1 cellular context compared by ENCODE assay signal in genomic region chr7:121006731-121007315, GRCh38.
TF ChIP-seq lines count a peak whose summit lies in the region.

No MANE protein-coding gene starts in this region.

TF ChIP-seq in K562, 482 proteins besides CTCF, POLR2A, EP300 and RAD21 (continues in another document):
- 0 out of 4 replicates have a peak, but pooled peaks of 1 of the 2 experiments have one; percentile 24 for TF ChIP-seq MLLT1 (IDR thresholded peaks at IDR 0.05)
- peak; percentile 58 for TF ChIP-seq NBN (IDR thresholded peaks at IDR 0.05; ENCODE audit: low read depth)
- peak; percentile 83 for TF ChIP-seq SMARCE1 (IDR thresholded peaks at IDR 0.05)
- TF ChIP-seq, protein P1, sequence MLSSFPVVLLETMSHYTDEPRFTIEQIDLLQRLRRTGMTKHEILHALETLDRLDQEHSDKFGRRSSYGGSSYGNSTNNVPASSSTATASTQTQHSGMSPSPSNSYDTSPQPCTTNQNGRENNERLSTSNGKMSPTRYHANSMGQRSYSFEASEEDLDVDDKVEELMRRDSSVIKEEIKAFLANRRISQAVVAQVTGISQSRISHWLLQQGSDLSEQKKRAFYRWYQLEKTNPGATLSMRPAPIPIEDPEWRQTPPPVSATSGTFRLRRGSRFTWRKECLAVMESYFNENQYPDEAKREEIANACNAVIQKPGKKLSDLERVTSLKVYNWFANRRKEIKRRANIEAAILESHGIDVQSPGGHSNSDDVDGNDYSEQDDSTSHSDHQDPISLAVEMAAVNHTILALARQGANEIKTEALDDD (IDR thresholded peaks at IDR 0.05): peak; percentile 62
- TF ChIP-seq ZNF695 (CRISPR knock-in tag; IDR thresholded peaks at IDR 0.05): no peak
- no peak for TF ChIP-seq IRF2 (CRISPR knock-in tag; IDR thresholded peaks at IDR 0.05)
- TF ChIP-seq ZNF398 (CRISPR knock-in tag; IDR thresholded peaks at IDR 0.05): no peak
- 0 out of 2 replicates have a peak, but pooled peaks have one; percentile 42 for TF ChIP-seq ZNF23 (CRISPR knock-in tag; IDR thresholded peaks at IDR 0.05)
- TF ChIP-seq MAZ (CRISPR knock-in tag; conservative IDR thresholded peaks at IDR 0.05 in 1 of 2, IDR thresholded peaks at IDR 0.05 in 1 of 2): 0 out of 4 replicates have a peak, but pooled peaks have one; percentile 10 to 11
- TF ChIP-seq, protein P2, sequence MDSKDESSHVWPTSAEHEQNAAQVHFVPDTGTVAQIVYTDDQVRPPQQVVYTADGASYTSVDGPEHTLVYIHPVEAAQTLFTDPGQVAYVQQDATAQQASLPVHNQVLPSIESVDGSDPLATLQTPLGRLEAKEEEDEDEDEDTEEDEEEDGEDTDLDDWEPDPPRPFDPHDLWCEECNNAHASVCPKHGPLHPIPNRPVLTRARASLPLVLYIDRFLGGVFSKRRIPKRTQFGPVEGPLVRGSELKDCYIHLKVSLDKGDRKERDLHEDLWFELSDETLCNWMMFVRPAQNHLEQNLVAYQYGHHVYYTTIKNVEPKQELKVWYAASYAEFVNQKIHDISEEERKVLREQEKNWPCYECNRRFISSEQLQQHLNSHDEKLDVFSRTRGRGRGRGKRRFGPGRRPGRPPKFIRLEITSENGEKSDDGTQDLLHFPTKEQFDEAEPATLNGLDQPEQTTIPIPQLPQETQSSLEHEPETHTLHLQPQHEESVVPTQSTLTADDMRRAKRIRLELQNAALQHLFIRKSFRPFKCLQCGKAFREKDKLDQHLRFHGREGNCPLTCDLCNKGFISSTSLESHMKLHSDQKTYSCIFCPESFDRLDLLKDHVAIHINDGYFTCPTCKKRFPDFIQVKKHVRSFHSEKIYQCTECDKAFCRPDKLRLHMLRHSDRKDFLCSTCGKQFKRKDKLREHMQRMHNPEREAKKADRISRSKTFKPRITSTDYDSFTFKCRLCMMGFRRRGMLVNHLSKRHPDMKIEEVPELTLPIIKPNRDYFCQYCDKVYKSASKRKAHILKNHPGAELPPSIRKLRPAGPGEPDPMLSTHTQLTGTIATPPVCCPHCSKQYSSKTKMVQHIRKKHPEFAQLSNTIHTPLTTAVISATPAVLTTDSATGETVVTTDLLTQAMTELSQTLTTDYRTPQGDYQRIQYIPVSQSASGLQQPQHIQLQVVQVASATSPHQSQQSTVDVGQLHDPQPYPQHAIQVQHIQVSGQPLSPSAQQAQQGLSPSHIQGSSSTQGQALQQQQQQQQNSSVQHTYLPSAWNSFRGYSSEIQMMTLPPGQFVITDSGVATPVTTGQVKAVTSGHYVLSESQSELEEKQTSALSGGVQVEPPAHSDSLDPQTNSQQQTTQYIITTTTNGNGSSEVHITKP (IDR thresholded peaks at IDR 0.05; ENCODE audit: partially characterized antibody): peak; percentile 39
- no peak for TF ChIP-seq CBFB (CRISPR knock-in tag; IDR thresholded peaks at IDR 0.05)
- no peak for TF ChIP-seq ZNF778 (CRISPR knock-in tag; IDR thresholded peaks at IDR 0.05)
- no peak for TF ChIP-seq ZNF224 (CRISPR knock-in tag; IDR thresholded peaks at IDR 0.05)
- TF ChIP-seq NRF1 (conservative IDR thresholded peaks at IDR 0.05 in 1 of 2, IDR thresholded peaks at IDR 0.05 in 1 of 2): 0 out of 4 replicates have a peak, but pooled peaks of 1 of the 2 experiments have one; percentile 36
- TF ChIP-seq DPF2 (IDR thresholded peaks at IDR 0.05): peak; percentile 86
- 0 out of 2 replicates have a peak, but pooled peaks have one; percentile 12 for TF ChIP-seq MECOM (CRISPR knock-in tag; IDR thresholded peaks at IDR 0.05)
- no peak for TF ChIP-seq GABPA (tag; conservative IDR thresholded peaks at IDR 0.05; ENCODE audit: low read depth)
- no peak for TF ChIP-seq RBM34 (IDR thresholded peaks at IDR 0.05; ENCODE audit: borderline replicate concordance, insufficient read depth, low read length)
- peak; percentile 82 for TF ChIP-seq CBFA2T3 (IDR thresholded peaks at IDR 0.05)
- peak; percentile 81 for TF ChIP-seq DACH1 (IDR thresholded peaks at IDR 0.05; ENCODE audit: partially characterized antibody)
- TF ChIP-seq DNMT1 (IDR thresholded peaks at IDR 0.05): no peak
- TF ChIP-seq NCOR1 (IDR thresholded peaks at IDR 0.05): peak; percentile 78
- peak; percentile 71 for TF ChIP-seq ZNF316 (IDR thresholded peaks at IDR 0.05)
- no peak for TF ChIP-seq CHD1 (IDR thresholded peaks at IDR 0.05; ENCODE audit: low read length)
- 0 out of 2 replicates have a peak, but pooled peaks have one; percentile 30 for TF ChIP-seq STAT5A (IDR thresholded peaks at IDR 0.05; ENCODE audit: borderline replicate concordance, low read length)
- TF ChIP-seq NR4A1 (CRISPR knock-in tag; IDR thresholded peaks at IDR 0.05): no peak
- TF ChIP-seq NR4A1 (tag; IDR thresholded peaks at IDR 0.05): no peak
- peak; percentile 79 for TF ChIP-seq ZSCAN32 (CRISPR knock-in tag; IDR thresholded peaks at IDR 0.05)
- peak; percentile 88 for TF ChIP-seq ARID1B (IDR thresholded peaks at IDR 0.05)
- TF ChIP-seq TBL1XR1 (IDR thresholded peaks at IDR 0.05; ENCODE audit: low read length in 2 of 2): peak in 1 of 2 experiments; percentile 50; a peak in 1 of 4 replicates
- TF ChIP-seq, protein P3, sequence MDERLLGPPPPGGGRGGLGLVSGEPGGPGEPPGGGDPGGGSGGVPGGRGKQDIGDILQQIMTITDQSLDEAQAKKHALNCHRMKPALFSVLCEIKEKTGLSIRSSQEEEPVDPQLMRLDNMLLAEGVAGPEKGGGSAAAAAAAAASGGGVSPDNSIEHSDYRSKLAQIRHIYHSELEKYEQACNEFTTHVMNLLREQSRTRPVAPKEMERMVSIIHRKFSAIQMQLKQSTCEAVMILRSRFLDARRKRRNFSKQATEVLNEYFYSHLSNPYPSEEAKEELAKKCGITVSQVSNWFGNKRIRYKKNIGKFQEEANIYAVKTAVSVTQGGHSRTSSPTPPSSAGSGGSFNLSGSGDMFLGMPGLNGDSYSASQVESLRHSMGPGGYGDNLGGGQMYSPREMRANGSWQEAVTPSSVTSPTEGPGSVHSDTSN (CRISPR knock-in tag; IDR thresholded peaks at IDR 0.05; ENCODE audit: low read depth): no peak
- TF ChIP-seq, protein P3 (tag; conservative IDR thresholded peaks at IDR 0.05; ENCODE audit: low read depth): no peak
- TF ChIP-seq STAT5B (CRISPR knock-in tag; IDR thresholded peaks at IDR 0.05): 0 out of 2 replicates have a peak, but pooled peaks have one; percentile 29
- peak; percentile 83 for TF ChIP-seq SMAD4 (CRISPR knock-in tag; conservative IDR thresholded peaks at IDR 0.05)
- no peak for TF ChIP-seq PHTF2 (CRISPR knock-in tag; IDR thresholded peaks at IDR 0.05)
- no peak for TF ChIP-seq NR2C1 (IDR thresholded peaks at IDR 0.05)
- no peak; the same call in 1 of the 2 replicates for TF ChIP-seq NR2C1 (tag; IDR thresholded peaks at IDR 0.05)
- TF ChIP-seq, protein P4, sequence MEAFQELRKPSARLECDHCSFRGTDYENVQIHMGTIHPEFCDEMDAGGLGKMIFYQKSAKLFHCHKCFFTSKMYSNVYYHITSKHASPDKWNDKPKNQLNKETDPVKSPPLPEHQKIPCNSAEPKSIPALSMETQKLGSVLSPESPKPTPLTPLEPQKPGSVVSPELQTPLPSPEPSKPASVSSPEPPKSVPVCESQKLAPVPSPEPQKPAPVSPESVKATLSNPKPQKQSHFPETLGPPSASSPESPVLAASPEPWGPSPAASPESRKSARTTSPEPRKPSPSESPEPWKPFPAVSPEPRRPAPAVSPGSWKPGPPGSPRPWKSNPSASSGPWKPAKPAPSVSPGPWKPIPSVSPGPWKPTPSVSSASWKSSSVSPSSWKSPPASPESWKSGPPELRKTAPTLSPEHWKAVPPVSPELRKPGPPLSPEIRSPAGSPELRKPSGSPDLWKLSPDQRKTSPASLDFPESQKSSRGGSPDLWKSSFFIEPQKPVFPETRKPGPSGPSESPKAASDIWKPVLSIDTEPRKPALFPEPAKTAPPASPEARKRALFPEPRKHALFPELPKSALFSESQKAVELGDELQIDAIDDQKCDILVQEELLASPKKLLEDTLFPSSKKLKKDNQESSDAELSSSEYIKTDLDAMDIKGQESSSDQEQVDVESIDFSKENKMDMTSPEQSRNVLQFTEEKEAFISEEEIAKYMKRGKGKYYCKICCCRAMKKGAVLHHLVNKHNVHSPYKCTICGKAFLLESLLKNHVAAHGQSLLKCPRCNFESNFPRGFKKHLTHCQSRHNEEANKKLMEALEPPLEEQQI (IDR thresholded peaks at IDR 0.05): peak; percentile 69; the same call in 1 of the 2 replicates
- TF ChIP-seq EP400 (IDR thresholded peaks at IDR 0.05): peak; percentile 54
- 0 out of 2 replicates have a peak, but pooled peaks have one; percentile 19 for TF ChIP-seq CREB1 (IDR thresholded peaks at IDR 0.05)
- TF ChIP-seq CREB1 (CRISPR knock-in tag; IDR thresholded peaks at IDR 0.05): no peak
- TF ChIP-seq, protein P5, sequence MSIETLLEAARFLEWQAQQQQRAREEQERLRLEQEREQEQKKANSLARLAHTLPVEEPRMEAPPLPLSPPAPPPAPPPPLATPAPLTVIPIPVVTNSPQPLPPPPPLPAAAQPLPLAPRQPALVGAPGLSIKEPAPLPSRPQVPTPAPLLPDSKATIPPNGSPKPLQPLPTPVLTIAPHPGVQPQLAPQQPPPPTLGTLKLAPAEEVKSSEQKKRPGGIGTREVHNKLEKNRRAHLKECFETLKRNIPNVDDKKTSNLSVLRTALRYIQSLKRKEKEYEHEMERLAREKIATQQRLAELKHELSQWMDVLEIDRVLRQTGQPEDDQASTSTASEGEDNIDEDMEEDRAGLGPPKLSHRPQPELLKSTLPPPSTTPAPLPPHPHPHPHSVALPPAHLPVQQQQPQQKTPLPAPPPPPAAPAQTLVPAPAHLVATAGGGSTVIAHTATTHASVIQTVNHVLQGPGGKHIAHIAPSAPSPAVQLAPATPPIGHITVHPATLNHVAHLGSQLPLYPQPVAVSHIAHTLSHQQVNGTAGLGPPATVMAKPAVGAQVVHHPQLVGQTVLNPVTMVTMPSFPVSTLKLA (conservative IDR thresholded peaks at IDR 0.05): peak; percentile 24 to 66; a peak in 3 of 4 replicates
- TF ChIP-seq SMARCB1 (IDR thresholded peaks at IDR 0.05; ENCODE audit: insufficient read length, low read depth): peak; percentile 90
- peak; percentile 29; the same call in 1 of the 2 replicates for TF ChIP-seq GATAD2A (IDR thresholded peaks at IDR 0.05)
- TF ChIP-seq ATF1 (CRISPR knock-in tag; IDR thresholded peaks at IDR 0.05): no peak
- 0 out of 2 replicates have a peak, but pooled peaks have one; percentile 29 for TF ChIP-seq ATF1 (tag; IDR thresholded peaks at IDR 0.05)
- peak; percentile 36; the same call in 1 of the 2 replicates for TF ChIP-seq LEF1 (IDR thresholded peaks at IDR 0.05)
- peak; percentile 69 for TF ChIP-seq RBBP5 (IDR thresholded peaks at IDR 0.05; ENCODE audit: borderline replicate concordance, insufficient read depth, low read length, poor library complexity, severe bottlenecking)
- no peak for TF ChIP-seq HIVEP1 (CRISPR knock-in tag; IDR thresholded peaks at IDR 0.05)
- TF ChIP-seq HDAC1 (IDR thresholded peaks at IDR 0.05): peak in 1 of 2 experiments; percentile 57; a peak in 2 of 4 replicates
- 0 out of 2 replicates have a peak, but pooled peaks have one; percentile 24 for TF ChIP-seq ATF7 (IDR thresholded peaks at IDR 0.05)
- TF ChIP-seq NCOA1 (IDR thresholded peaks at IDR 0.05; ENCODE audit: low read depth): no peak
- no peak for TF ChIP-seq ZNF780A (CRISPR knock-in tag; IDR thresholded peaks at IDR 0.05)
- peak; percentile 87 for TF ChIP-seq SOX6 (IDR thresholded peaks at IDR 0.05)
- TF ChIP-seq MAFK (IDR thresholded peaks at IDR 0.05; ENCODE audit: low read length): peak; percentile 4; the same call in 1 of the 2 replicates
- TF ChIP-seq PPARD (CRISPR knock-in tag; IDR thresholded peaks at IDR 0.05): no peak
- no peak for TF ChIP-seq WHSC1 (IDR thresholded peaks at IDR 0.05; ENCODE audit: low read length)
